Comparison of ENCODE assay signal across 6 cellular contexts in genomic region chr15:62518666-62519065, GRCh38.
DNase-seq lines count a peak whose midpoint lies in the region; ATAC-seq and TF ChIP-seq lines count a peak whose summit lies in the region.
"Not testable (repeated sequence)": the region's sequence is repeated elsewhere in the genome, so short reads cannot be mapped to it uniquely, and the experiment has no call there.

No MANE protein-coding gene starts in this region.

- H3K9ac ChIP-seq in mesendoderm (ENCODE audit: low read length): not testable (repeated sequence)

- not testable (repeated sequence) for H3K79me2 ChIP-seq in mesendoderm (ENCODE audit: control insufficient read depth, insufficient read depth, low read length)

- TF ChIP-seq CTCF in WERI-Rb-1 (IDR thresholded peaks at IDR 0.05; ENCODE audit: low read depth, low read length); psoas muscle (IDR thresholded peaks at IDR 0.05); thyroid gland (IDR thresholded peaks at IDR 0.05): not testable (repeated sequence)

- H3K79me1 ChIP-seq in mesendoderm (ENCODE audit: low read length): not testable (repeated sequence)

- intact Hi-C loops in psoas muscle (cut with DNase I); thyroid gland (cut with DNase I): not testable (repeated sequence)

- H2BK5ac ChIP-seq in mesendoderm (ENCODE audit: low read length): not testable (repeated sequence)

- H3K4me3 ChIP-seq in WERI-Rb-1 (ENCODE audit: low read depth, low read length); mesendoderm (ENCODE audit: low read length); psoas muscle; thyroid gland (replicated peaks in 1 of 3): not testable (repeated sequence)

- H2BK120ac ChIP-seq in mesendoderm (ENCODE audit: low read depth, low read length): not testable (repeated sequence)

- H3K4ac ChIP-seq in mesendoderm (ENCODE audit: low read depth, low read length): not testable (repeated sequence)

- not testable (repeated sequence) for ATAC-seq in psoas muscle

- H3K4me1 ChIP-seq in mesendoderm (ENCODE audit: control insufficient read depth, low read depth, low read length) (peaks cover 32% of the 10 kb centered on the region), psoas muscle (peaks cover 49% of the 10 kb centered on the region)
- H3K4me1 ChIP-seq in thyroid gland: not testable (repeated sequence)

- H3K23ac ChIP-seq in mesendoderm (ENCODE audit: low read length): not testable (repeated sequence)

- H3K9me3 ChIP-seq in WERI-Rb-1 (ENCODE audit: severe bottlenecking); psoas muscle; thyroid gland: not testable (repeated sequence)

- H3K18ac ChIP-seq in mesendoderm (ENCODE audit: low read length): peak overlapping the region; percentile 56

- no CpG with 5 or more reads among the region's 6 CpGs for WGBS in mesendoderm (ENCODE audit: extremely low coverage, insufficient coverage, low lambda C conversion rate)
- 58 to 83% (median 66%) methylated on average over 6 of the region's 6 CpGs for WGBS in psoas muscle, 3 donors
- 75 to 84% methylated on average over 6 of the region's 6 CpGs for WGBS in thyroid gland, 2 donors

- H3K27ac ChIP-seq in WERI-Rb-1 (peak overlapping the region; percentile 42), psoas muscle (peak overlapping the region; percentile 54)
- H3K27ac ChIP-seq in mesendoderm (ENCODE audit: low read depth, low read length); thyroid gland: not testable (repeated sequence)

- H4K5ac ChIP-seq in mesendoderm (ENCODE audit: low read length): not testable (repeated sequence)

- H2AK5ac ChIP-seq in mesendoderm (ENCODE audit: low read length): not testable (repeated sequence)

- not testable (repeated sequence) for H3K27me3 ChIP-seq in WERI-Rb-1 (ENCODE audit: insufficient read depth, low read depth, severe bottlenecking); mesendoderm (ENCODE audit: insufficient read depth, low read length, poor library complexity); psoas muscle (ENCODE audit: insufficient read depth in 3 of 3, low read length in 2 of 3); thyroid gland

- DNase-seq in NCI-H82 (lab: John Stamatoyannopoulos, UW): peak; percentile 55
- peak; percentile 30 for DNase-seq in NCI-H82 treated with DMSO at 0.1 percent for 48 hours (lab: John Stamatoyannopoulos, UW; ENCODE audit: unreplicated experiment)
- peak; percentile 65 for DNase-seq in WERI-Rb-1
- DNase-seq in mesendoderm, psoas muscle: not testable (repeated sequence)
- DNase-seq in thyroid gland: peak; percentile 23 to 43

- H3K4me2 ChIP-seq in mesendoderm (ENCODE audit: low read length): not testable (repeated sequence)

- H2BK15ac ChIP-seq in mesendoderm (replicated peaks; ENCODE audit: low read depth): not testable (repeated sequence)

- H3K56ac ChIP-seq in mesendoderm (ENCODE audit: low read length): not testable (repeated sequence)

- not testable (repeated sequence) for H3K36me3 ChIP-seq in WERI-Rb-1; mesendoderm (ENCODE audit: control insufficient read depth, insufficient read depth, low read length); psoas muscle (ENCODE audit: insufficient read depth in 1 of 2, low read depth in 1 of 2); thyroid gland

- not testable (repeated sequence) for H4K8ac ChIP-seq in mesendoderm (ENCODE audit: low read depth, low read length)

- not testable (repeated sequence) for TF ChIP-seq POLR2A in thyroid gland (IDR thresholded peaks at IDR 0.05)
